13 cellular contexts compared by ENCODE assay signal in the genomic region with DNA sequence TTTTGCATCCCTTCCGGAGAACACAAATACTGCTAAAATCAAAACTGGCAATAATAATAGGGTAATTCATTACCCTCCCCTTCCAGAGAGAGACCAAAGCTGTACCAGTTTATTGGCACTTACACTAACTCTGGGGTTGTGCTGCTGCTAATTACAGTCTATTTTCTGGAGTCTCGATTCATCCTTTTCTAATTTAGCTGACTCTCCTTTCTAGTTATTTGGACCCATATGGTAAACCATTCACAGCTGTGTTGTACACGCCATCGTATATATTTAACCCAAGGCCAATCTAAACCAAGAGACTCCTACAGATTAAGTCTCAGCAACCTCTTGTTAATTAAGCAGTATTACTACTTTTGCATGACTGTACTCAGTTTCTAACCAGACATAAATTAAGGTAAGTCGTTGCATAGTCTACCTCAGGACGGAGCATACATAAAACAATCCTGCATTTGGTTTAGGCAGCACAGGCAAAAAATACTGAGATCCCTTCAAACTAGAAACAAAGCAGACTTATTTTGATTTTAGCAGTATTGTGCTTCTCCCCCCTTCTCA. TPM values are rescaled to one million over a fixed set of nuclear protein-coding genes. Genes with fewer than 3 reads are reported as not detected.
DNase-seq lines count a peak whose midpoint lies in the region; ATAC-seq and TF ChIP-seq lines count a peak whose summit lies in the region.
"Had no signal": no experiment of that assay in that cellular context is flagged by ENCODE, and none has a peak within 500 bp of the region (broad histone marks: within the 10 kb centered on the region; RNA-seq: fewer than 3 reads in every experiment).

No MANE protein-coding gene starts in this region.

- H3K27me3 Mint-ChIP-seq in progenitor cell of endocrine pancreas, result no peaks in the 10 kb centered on the region
- H3K27me3 Mint-ChIP-seq in stimulated activated naive CD8-positive, alpha-beta T cell treated with anti-CD3 and anti-CD28 coated beads, Interleukin-15, amount 100 ng/mL, for 72 hours, result no peaks in the 10 kb centered on the region
- H3K27me3 Mint-ChIP-seq: CD4-positive, alpha-beta T cell had no signal

- DNase-seq in NCI-H446 treated with DMSO at 0.1 percent for 48 hours (lab: John Stamatoyannopoulos, UW) (peak; percentile 49), esophagus muscularis mucosa (ENCODE audit: extremely low spot score) (no peak), progenitor cell of endocrine pancreas (ENCODE audit: low spot score, unreplicated experiment) (no peak), cortex of kidney (lab: John Stamatoyannopoulos, UW) (no peak)
- DNase-seq in stimulated activated naive CD8-positive, alpha-beta T cell treated with anti-CD3 and anti-CD28 coated beads, Interleukin-15, amount 100 ng/mL, for 72 hours, result no peak
- DNase-seq: activated T-cell treated with anti-CD3 and anti-CD28 coated beads for 4 hours; CD4-positive, alpha-beta T cell; Kasumi-1 had no signal

- TF ChIP-seq EP300 in esophagus muscularis mucosa (IDR thresholded peaks at IDR 0.05), result no peak

- H3K27ac Mint-ChIP-seq in progenitor cell of endocrine pancreas, result peak overlapping the region; percentile 95
- H3K27ac Mint-ChIP-seq in stimulated activated naive CD8-positive, alpha-beta T cell treated with anti-CD3 and anti-CD28 coated beads, Interleukin-15, amount 100 ng/mL, for 72 hours, result no peak overlapping the region
- H3K27ac Mint-ChIP-seq: CD4-positive, alpha-beta T cell had no signal

- H3K9me3 ChIP-seq in esophagus muscularis mucosa, result no peaks in the 10 kb centered on the region
- H3K9me3 ChIP-seq: neutrophil had no signal

- H3K4me1 ChIP-seq in esophagus muscularis mucosa, result peaks cover 67 to 85% (median 81%) of the 10 kb centered on the region in 4 donors

- no peak overlapping the region for H3K4me3 Mint-ChIP-seq in progenitor cell of endocrine pancreas (ENCODE audit: low read depth)
- H3K4me3 Mint-ChIP-seq in stimulated activated naive CD8-positive, alpha-beta T cell treated with anti-CD3 and anti-CD28 coated beads, Interleukin-15, amount 100 ng/mL, for 72 hours, result no peak overlapping the region
- H3K4me3 Mint-ChIP-seq: CD4-positive, alpha-beta T cell had no signal

- TF ChIP-seq CTCF in C4-2B (conservative IDR thresholded peaks at IDR 0.05) (no peak), esophagus muscularis mucosa (IDR thresholded peaks at IDR 0.05) (no peak), progenitor cell of endocrine pancreas (IDR thresholded peaks at IDR 0.05; ENCODE audit: unreplicated experiment) (no peak)

- peaks cover 49% of the 10 kb centered on the region for H3K4me1 Mint-ChIP-seq in progenitor cell of endocrine pancreas (ENCODE audit: low read depth)
- peaks cover 14% of the 10 kb centered on the region for H3K4me1 Mint-ChIP-seq in stimulated activated naive CD8-positive, alpha-beta T cell treated with anti-CD3 and anti-CD28 coated beads, Interleukin-15, amount 100 ng/mL, for 72 hours

- H3K36me3 ChIP-seq in esophagus muscularis mucosa, result peaks cover 3 to 66% (median 18%) of the 10 kb centered on the region in 4 donors
- H3K36me3 ChIP-seq: neutrophil had no signal

- H3K9me3 Mint-ChIP-seq in progenitor cell of endocrine pancreas (ENCODE audit: low read depth), result no peaks in the 10 kb centered on the region
- no peaks in the 10 kb centered on the region for H3K9me3 Mint-ChIP-seq in stimulated activated naive CD8-positive, alpha-beta T cell treated with anti-CD3 and anti-CD28 coated beads, Interleukin-15, amount 100 ng/mL, for 72 hours
- H3K9me3 Mint-ChIP-seq: CD4-positive, alpha-beta T cell had no signal

- intact Hi-C loops in esophagus muscularis mucosa (cut with DNase I), result no loop called here

- H3K4me3 ChIP-seq in esophagus muscularis mucosa, result no peak overlapping the region
- H3K4me3 ChIP-seq: GM12878 had no signal

- TF ChIP-seq POLR2A in esophagus muscularis mucosa (IDR thresholded peaks at IDR 0.05; ENCODE audit: low read depth), result no peak

- H3K27ac ChIP-seq in C4-2B (peak overlapping the region; percentile 85), esophagus muscularis mucosa (replicated peaks in 1 of 4) (peak overlapping the region; percentile 70 to 82 (median 80))
- H3K27ac ChIP-seq: neutrophil had no signal

- ATAC-seq in GM21367 (IDR thresholded peaks at IDR 0.05; ENCODE audit: unreplicated experiment), result no peak
- ATAC-seq in stimulated activated naive CD8-positive, alpha-beta T cell treated with anti-CD3 and anti-CD28 coated beads, Interleukin-15, amount 100 ng/mL, for 72 hours, result no peak
- no peak for ATAC-seq in GM21619 (IDR thresholded peaks at IDR 0.05; ENCODE audit: unreplicated experiment)
- ATAC-seq: GM12878 had no signal

- H3K27me3 ChIP-seq in esophagus muscularis mucosa, result no peaks in the 10 kb centered on the region

- WGBS in esophagus muscularis mucosa, result 78% methylated on average over 6 of the region's 6 CpGs

- peaks cover 28% of the 10 kb centered on the region for H3K36me3 Mint-ChIP-seq in progenitor cell of endocrine pancreas (ENCODE audit: insufficient read depth)

RNA-seq across cellular contexts. Expression of gene ANXA2, which starts 22.5 kb away (rescaled TPM):
- total RNA-seq in esophagus muscularis mucosa, result 100 to 1,000 TPM; 333 to 606 (median 406) TPM
- total RNA-seq in progenitor cell of endocrine pancreas, result 311 and 366 TPM in 2 replicates
